In the genomic region with DNA sequence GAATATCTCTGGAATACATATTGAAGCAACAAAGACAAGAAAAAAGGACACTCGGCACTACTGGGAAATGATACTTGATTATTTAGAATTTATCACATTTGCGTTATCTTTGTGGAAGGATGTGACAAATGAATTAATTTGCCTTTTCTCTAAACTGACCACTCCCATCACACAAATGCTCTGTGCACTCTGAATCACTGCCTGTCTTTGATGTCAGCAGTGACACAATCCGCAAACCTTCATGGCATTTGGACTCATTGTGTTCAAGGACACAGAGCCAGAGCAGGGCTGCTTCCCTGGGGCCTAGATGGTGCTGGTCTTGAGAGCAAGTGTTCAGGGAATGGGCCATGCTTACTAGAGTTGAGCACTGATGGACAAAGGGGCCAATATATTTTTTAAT, we compare ENCODE assay signal across 1 cellular context.
TF ChIP-seq lines count a peak whose summit lies in the region.

No MANE protein-coding gene starts in this region.

TF ChIP-seq in HepG2, 621 proteins besides CTCF, POLR2A, EP300 and RAD21 (continued from another document and continues in another):
- TF ChIP-seq ZMYM4 (CRISPR knock-in tag; IDR thresholded peaks at IDR 0.05) (peak; percentile 41; the same call in 1 of the 2 replicates), ZSCAN22 (CRISPR knock-in tag; IDR thresholded peaks at IDR 0.05) (no peak), PHF20 (CRISPR knock-in tag; IDR thresholded peaks at IDR 0.05) (no peak), THYN1 (CRISPR knock-in tag; IDR thresholded peaks at IDR 0.05; ENCODE audit: borderline replicate concordance, low read depth) (no peak), FOXK1 (CRISPR knock-in tag; IDR thresholded peaks at IDR 0.05; ENCODE audit: borderline replicate concordance, low read depth) (peak; percentile 30; the same call in 1 of the 2 replicates), KDM1A (CRISPR knock-in tag; IDR thresholded peaks at IDR 0.05) (peak; percentile 79), ZNF614 (CRISPR knock-in tag; IDR thresholded peaks at IDR 0.05; ENCODE audit: borderline replicate concordance) (peak; percentile 75; the same call in 1 of the 2 replicates), FOXK2 (IDR thresholded peaks at IDR 0.05) (no peak), ZNF225 (CRISPR knock-in tag; IDR thresholded peaks at IDR 0.05) (no peak), MIER3 (CRISPR knock-in tag; IDR thresholded peaks at IDR 0.05; ENCODE audit: borderline replicate concordance) (peak; percentile 61; the same call in 1 of the 2 replicates), ZSCAN29 (CRISPR knock-in tag; conservative IDR thresholded peaks at IDR 0.05) (no peak), YEATS2 (CRISPR knock-in tag; IDR thresholded peaks at IDR 0.05; ENCODE audit: borderline replicate concordance) (no peak; the same call in 1 of the 2 replicates), ZNF138 (CRISPR knock-in tag; IDR thresholded peaks at IDR 0.05; ENCODE audit: low read depth) (no peak), ZBTB21 (CRISPR knock-in tag; IDR thresholded peaks at IDR 0.05) (peak; percentile 88), ZNF672 (CRISPR knock-in tag; IDR thresholded peaks at IDR 0.05) (no peak), EHMT2 (IDR thresholded peaks at IDR 0.05; ENCODE audit: borderline replicate concordance, low read depth, low read length) (no peak), NFIC (IDR thresholded peaks at IDR 0.05; ENCODE audit: low read length) (0 out of 2 replicates have a peak, but pooled peaks have one; percentile 13), ZNF7 (CRISPR knock-in tag; IDR thresholded peaks at IDR 0.05) (no peak), MAFG (CRISPR knock-in tag; IDR thresholded peaks at IDR 0.05) (no peak), ZNF230 (CRISPR knock-in tag; IDR thresholded peaks at IDR 0.05) (no peak)
- TF ChIP-seq, protein P1, sequence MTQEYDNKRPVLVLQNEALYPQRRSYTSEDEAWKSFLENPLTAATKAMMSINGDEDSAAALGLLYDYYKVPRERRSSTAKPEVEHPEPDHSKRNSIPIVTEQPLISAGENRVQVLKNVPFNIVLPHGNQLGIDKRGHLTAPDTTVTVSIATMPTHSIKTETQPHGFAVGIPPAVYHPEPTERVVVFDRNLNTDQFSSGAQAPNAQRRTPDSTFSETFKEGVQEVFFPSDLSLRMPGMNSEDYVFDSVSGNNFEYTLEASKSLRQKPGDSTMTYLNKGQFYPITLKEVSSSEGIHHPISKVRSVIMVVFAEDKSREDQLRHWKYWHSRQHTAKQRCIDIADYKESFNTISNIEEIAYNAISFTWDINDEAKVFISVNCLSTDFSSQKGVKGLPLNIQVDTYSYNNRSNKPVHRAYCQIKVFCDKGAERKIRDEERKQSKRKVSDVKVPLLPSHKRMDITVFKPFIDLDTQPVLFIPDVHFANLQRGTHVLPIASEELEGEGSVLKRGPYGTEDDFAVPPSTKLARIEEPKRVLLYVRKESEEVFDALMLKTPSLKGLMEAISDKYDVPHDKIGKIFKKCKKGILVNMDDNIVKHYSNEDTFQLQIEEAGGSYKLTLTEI (CRISPR knock-in tag; conservative IDR thresholded peaks at IDR 0.05), result no peak
- TF ChIP-seq, protein P2, sequence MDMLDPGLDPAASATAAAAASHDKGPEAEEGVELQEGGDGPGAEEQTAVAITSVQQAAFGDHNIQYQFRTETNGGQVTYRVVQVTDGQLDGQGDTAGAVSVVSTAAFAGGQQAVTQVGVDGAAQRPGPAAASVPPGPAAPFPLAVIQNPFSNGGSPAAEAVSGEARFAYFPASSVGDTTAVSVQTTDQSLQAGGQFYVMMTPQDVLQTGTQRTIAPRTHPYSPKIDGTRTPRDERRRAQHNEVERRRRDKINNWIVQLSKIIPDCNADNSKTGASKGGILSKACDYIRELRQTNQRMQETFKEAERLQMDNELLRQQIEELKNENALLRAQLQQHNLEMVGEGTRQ (IDR thresholded peaks at IDR 0.05; ENCODE audit: low read depth, low read length), result no peak
- TF ChIP-seq, protein P2 (CRISPR knock-in tag; IDR thresholded peaks at IDR 0.05; ENCODE audit: borderline replicate concordance), result no peak
- TF ChIP-seq, protein P3, sequence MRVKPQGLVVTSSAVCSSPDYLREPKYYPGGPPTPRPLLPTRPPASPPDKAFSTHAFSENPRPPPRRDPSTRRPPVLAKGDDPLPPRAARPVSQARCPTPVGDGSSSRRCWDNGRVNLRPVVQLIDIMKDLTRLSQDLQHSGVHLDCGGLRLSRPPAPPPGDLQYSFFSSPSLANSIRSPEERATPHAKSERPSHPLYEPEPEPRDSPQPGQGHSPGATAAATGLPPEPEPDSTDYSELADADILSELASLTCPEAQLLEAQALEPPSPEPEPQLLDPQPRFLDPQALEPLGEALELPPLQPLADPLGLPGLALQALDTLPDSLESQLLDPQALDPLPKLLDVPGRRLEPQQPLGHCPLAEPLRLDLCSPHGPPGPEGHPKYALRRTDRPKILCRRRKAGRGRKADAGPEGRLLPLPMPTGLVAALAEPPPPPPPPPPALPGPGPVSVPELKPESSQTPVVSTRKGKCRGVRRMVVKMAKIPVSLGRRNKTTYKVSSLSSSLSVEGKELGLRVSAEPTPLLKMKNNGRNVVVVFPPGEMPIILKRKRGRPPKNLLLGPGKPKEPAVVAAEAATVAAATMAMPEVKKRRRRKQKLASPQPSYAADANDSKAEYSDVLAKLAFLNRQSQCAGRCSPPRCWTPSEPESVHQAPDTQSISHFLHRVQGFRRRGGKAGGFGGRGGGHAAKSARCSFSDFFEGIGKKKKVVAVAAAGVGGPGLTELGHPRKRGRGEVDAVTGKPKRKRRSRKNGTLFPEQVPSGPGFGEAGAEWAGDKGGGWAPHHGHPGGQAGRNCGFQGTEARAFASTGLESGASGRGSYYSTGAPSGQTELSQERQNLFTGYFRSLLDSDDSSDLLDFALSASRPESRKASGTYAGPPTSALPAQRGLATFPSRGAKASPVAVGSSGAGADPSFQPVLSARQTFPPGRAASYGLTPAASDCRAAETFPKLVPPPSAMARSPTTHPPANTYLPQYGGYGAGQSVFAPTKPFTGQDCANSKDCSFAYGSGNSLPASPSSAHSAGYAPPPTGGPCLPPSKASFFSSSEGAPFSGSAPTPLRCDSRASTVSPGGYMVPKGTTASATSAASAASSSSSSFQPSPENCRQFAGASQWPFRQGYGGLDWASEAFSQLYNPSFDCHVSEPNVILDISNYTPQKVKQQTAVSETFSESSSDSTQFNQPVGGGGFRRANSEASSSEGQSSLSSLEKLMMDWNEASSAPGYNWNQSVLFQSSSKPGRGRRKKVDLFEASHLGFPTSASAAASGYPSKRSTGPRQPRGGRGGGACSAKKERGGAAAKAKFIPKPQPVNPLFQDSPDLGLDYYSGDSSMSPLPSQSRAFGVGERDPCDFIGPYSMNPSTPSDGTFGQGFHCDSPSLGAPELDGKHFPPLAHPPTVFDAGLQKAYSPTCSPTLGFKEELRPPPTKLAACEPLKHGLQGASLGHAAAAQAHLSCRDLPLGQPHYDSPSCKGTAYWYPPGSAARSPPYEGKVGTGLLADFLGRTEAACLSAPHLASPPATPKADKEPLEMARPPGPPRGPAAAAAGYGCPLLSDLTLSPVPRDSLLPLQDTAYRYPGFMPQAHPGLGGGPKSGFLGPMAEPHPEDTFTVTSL (CRISPR knock-in tag; IDR thresholded peaks at IDR 0.05; ENCODE audit: borderline replicate concordance), result peak; percentile 93
- TF ChIP-seq, protein P4, sequence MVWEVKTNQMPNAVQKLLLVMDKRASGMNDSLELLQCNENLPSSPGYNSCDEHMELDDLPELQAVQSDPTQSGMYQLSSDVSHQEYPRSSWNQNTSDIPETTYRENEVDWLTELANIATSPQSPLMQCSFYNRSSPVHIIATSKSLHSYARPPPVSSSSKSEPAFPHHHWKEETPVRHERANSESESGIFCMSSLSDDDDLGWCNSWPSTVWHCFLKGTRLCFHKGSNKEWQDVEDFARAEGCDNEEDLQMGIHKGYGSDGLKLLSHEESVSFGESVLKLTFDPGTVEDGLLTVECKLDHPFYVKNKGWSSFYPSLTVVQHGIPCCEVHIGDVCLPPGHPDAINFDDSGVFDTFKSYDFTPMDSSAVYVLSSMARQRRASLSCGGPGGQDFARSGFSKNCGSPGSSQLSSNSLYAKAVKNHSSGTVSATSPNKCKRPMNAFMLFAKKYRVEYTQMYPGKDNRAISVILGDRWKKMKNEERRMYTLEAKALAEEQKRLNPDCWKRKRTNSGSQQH (CRISPR knock-in tag; IDR thresholded peaks at IDR 0.05; ENCODE audit: low read depth), result no peak
- TF ChIP-seq, protein P5, sequence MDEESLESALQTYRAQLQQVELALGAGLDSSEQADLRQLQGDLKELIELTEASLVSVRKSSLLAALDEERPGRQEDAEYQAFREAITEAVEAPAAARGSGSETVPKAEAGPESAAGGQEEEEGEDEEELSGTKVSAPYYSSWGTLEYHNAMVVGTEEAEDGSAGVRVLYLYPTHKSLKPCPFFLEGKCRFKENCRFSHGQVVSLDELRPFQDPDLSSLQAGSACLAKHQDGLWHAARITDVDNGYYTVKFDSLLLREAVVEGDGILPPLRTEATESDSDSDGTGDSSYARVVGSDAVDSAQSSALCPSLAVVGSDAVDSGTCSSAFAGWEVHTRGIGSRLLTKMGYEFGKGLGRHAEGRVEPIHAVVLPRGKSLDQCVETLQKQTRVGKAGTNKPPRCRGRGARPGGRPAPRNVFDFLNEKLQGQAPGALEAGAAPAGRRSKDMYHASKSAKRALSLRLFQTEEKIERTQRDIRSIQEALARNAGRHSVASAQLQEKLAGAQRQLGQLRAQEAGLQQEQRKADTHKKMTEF (CRISPR knock-in tag; IDR thresholded peaks at IDR 0.05), result peak; percentile 56; the same call in 1 of the 2 replicates
- TF ChIP-seq, protein P6, sequence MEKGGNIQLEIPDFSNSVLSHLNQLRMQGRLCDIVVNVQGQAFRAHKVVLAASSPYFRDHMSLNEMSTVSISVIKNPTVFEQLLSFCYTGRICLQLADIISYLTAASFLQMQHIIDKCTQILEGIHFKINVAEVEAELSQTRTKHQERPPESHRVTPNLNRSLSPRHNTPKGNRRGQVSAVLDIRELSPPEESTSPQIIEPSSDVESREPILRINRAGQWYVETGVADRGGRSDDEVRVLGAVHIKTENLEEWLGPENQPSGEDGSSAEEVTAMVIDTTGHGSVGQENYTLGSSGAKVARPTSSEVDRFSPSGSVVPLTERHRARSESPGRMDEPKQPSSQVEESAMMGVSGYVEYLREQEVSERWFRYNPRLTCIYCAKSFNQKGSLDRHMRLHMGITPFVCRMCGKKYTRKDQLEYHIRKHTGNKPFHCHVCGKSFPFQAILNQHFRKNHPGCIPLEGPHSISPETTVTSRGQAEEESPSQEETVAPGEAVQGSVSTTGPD (CRISPR knock-in tag; IDR thresholded peaks at IDR 0.05), result no peak
- TF ChIP-seq, protein P7, sequence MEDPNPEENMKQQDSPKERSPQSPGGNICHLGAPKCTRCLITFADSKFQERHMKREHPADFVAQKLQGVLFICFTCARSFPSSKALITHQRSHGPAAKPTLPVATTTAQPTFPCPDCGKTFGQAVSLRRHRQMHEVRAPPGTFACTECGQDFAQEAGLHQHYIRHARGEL (CRISPR knock-in tag; IDR thresholded peaks at IDR 0.05), result no peak
- TF ChIP-seq, protein P8, sequence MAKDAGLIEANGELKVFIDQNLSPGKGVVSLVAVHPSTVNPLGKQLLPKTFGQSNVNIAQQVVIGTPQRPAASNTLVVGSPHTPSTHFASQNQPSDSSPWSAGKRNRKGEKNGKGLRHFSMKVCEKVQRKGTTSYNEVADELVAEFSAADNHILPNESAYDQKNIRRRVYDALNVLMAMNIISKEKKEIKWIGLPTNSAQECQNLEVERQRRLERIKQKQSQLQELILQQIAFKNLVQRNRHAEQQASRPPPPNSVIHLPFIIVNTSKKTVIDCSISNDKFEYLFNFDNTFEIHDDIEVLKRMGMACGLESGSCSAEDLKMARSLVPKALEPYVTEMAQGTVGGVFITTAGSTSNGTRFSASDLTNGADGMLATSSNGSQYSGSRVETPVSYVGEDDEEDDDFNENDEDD (CRISPR knock-in tag; IDR thresholded peaks at IDR 0.05; ENCODE audit: borderline replicate concordance), result no peak
- TF ChIP-seq, protein P9, sequence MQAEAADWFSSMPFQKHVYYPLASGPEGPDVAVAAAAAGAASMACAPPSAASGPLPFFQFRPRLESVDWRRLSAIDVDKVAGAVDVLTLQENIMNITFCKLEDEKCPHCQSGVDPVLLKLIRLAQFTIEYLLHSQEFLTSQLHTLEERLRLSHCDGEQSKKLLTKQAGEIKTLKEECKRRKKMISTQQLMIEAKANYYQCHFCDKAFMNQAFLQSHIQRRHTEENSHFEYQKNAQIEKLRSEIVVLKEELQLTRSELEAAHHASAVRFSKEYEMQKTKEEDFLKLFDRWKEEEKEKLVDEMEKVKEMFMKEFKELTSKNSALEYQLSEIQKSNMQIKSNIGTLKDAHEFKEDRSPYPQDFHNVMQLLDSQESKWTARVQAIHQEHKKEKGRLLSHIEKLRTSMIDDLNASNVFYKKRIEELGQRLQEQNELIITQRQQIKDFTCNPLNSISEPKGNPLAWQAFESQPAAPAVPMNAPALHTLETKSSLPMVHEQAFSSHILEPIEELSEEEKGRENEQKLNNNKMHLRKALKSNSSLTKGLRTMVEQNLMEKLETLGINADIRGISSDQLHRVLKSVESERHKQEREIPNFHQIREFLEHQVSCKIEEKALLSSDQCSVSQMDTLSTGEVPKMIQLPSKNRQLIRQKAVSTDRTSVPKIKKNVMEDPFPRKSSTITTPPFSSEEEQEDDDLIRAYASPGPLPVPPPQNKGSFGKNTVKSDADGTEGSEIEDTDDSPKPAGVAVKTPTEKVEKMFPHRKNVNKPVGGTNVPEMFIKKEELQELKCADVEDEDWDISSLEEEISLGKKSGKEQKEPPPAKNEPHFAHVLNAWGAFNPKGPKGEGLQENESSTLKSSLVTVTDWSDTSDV (CRISPR knock-in tag; IDR thresholded peaks at IDR 0.05), result no peak
